Comparison of ENCODE assay signal across 8 cellular contexts in genomic region chr10:114631678-114632417, GRCh38. TPM values are rescaled to one million over a fixed set of nuclear protein-coding genes. Genes with fewer than 3 reads are reported as not detected.
DNase-seq lines count a peak whose midpoint lies in the region; ATAC-seq and TF ChIP-seq lines count a peak whose summit lies in the region.

No MANE protein-coding gene starts in this region.

- H3K4me3 ChIP-seq in AG04450 (ENCODE audit: low read depth, low read length) (peak overlapping the region; percentile 67), lower leg skin (ENCODE audit: low read depth, poor library complexity, severe bottlenecking) (peak overlapping the region; percentile 19)

- no peaks in the 10 kb centered on the region for H3K27me3 ChIP-seq in AG04450 (ENCODE audit: control insufficient read depth, insufficient read depth, low read length)

- DNase-seq in AG04450 (ENCODE audit: low read depth, low spot score), result no peak
- DNase-seq in T-helper 2 cell treated with Interferon-gamma antibody and Interleukin-4, amounts not matched to agents 5 μg/mL and 100 μg/mL, for 36 hours (ENCODE audit: low spot score), result peak; percentile 38
- DNase-seq in lower leg skin (ENCODE audit: low spot score in 2 of 2), result peak in 1 of 2 donors; percentile 90
- no peak for DNase-seq in stimulated activated naive B cell treated with anti-CD40 and anti-IgM and Interleukin-4, amounts not matched to agents 10 μg/mL and 1 μg/mL and 100 μg/mL, for 72 hours
- DNase-seq in T1000 (lab: John Stamatoyannopoulos, UW), result no peak

- peak overlapping the region; percentile 89 for H3K4me3 Mint-ChIP-seq in T-helper 2 cell treated with Interferon-gamma antibody and Interleukin-4, amounts not matched to agents 5 μg/mL and 100 μg/mL, for 36 hours
- H3K4me3 Mint-ChIP-seq in dendritic cell treated with granulocyte-macrophage colony-stimulating factor and Interleukin-4, amounts not matched to agents 40 ng/mL and 50 ng/mL, for 4 days, result peak overlapping the region; percentile 58
- peak overlapping the region; percentile 87 to 91 for H3K4me3 Mint-ChIP-seq in stimulated activated naive B cell treated with anti-CD40 and anti-IgM and Interleukin-4, amounts not matched to agents 10 μg/mL and 1 μg/mL and 100 μg/mL, for 72 hours

- H3K27me3 Mint-ChIP-seq in T-helper 2 cell treated with Interferon-gamma antibody and Interleukin-4, amounts not matched to agents 5 μg/mL and 100 μg/mL, for 36 hours (ENCODE audit: low read depth), result peaks cover 60% of the 10 kb centered on the region
- H3K27me3 Mint-ChIP-seq in dendritic cell treated with granulocyte-macrophage colony-stimulating factor and Interleukin-4, amounts not matched to agents 40 ng/mL and 50 ng/mL, for 4 days, result peaks cover 47% of the 10 kb centered on the region
- H3K27me3 Mint-ChIP-seq in stimulated activated naive B cell treated with anti-CD40 and anti-IgM and Interleukin-4, amounts not matched to agents 10 μg/mL and 1 μg/mL and 100 μg/mL, for 72 hours, result peaks cover 60 to 62% of the 10 kb centered on the region in 2 donors

- TF ChIP-seq CTCF in AG04450 (IDR thresholded peaks at IDR 0.05; ENCODE audit: low read depth, low read length), result no peak
- no peak for TF ChIP-seq CTCF in lower leg skin (IDR thresholded peaks at IDR 0.05)

- no peaks in the 10 kb centered on the region for H3K9me3 ChIP-seq in AG04450 (ENCODE audit: control insufficient read depth, insufficient read depth, low read length)

- no peaks in the 10 kb centered on the region for H3K9me3 Mint-ChIP-seq in T-helper 2 cell treated with Interferon-gamma antibody and Interleukin-4, amounts not matched to agents 5 μg/mL and 100 μg/mL, for 36 hours
- no peaks in the 10 kb centered on the region for H3K9me3 Mint-ChIP-seq in dendritic cell treated with granulocyte-macrophage colony-stimulating factor and Interleukin-4, amounts not matched to agents 40 ng/mL and 50 ng/mL, for 4 days
- H3K9me3 Mint-ChIP-seq in stimulated activated naive B cell treated with anti-CD40 and anti-IgM and Interleukin-4, amounts not matched to agents 10 μg/mL and 1 μg/mL and 100 μg/mL, for 72 hours, result no peaks in the 10 kb centered on the region

- POLR2A ChIA-PET in AG04450 (lab: Yijun Ruan, JAX), result interaction anchor here (0.7 to 1.2 kb wide), 2 partner anchors 97 to 121 kb away, joined by 3 read pairs; no protein-coding TSS in a partner anchor

- peaks cover 14% of the 10 kb centered on the region for H3K4me1 Mint-ChIP-seq in T-helper 2 cell treated with Interferon-gamma antibody and Interleukin-4, amounts not matched to agents 5 μg/mL and 100 μg/mL, for 36 hours (ENCODE audit: low read depth)
- peaks cover 12% of the 10 kb centered on the region for H3K4me1 Mint-ChIP-seq in dendritic cell treated with granulocyte-macrophage colony-stimulating factor and Interleukin-4, amounts not matched to agents 40 ng/mL and 50 ng/mL, for 4 days (ENCODE audit: low read depth)
- H3K4me1 Mint-ChIP-seq in stimulated activated naive B cell treated with anti-CD40 and anti-IgM and Interleukin-4, amounts not matched to agents 10 μg/mL and 1 μg/mL and 100 μg/mL, for 72 hours, result peaks cover 16 to 32% of the 10 kb centered on the region in 2 donors

- intact Hi-C loops in dendritic cell treated with granulocyte-macrophage colony-stimulating factor and Interleukin-4, amounts not matched to agents 40 ng/mL and 50 ng/mL, for 4 days (cut with micrococcal nuclease), result no loop called here
- intact Hi-C loops in lower leg skin (cut with DNase I; ENCODE audit: low total_unique reads), result no loop called here

- H3K27ac Mint-ChIP-seq in T-helper 2 cell treated with Interferon-gamma antibody and Interleukin-4, amounts not matched to agents 5 μg/mL and 100 μg/mL, for 36 hours, result no peak overlapping the region
- H3K27ac Mint-ChIP-seq in dendritic cell treated with granulocyte-macrophage colony-stimulating factor and Interleukin-4, amounts not matched to agents 40 ng/mL and 50 ng/mL, for 4 days, result no peak overlapping the region
- H3K27ac Mint-ChIP-seq in stimulated activated naive B cell treated with anti-CD40 and anti-IgM and Interleukin-4, amounts not matched to agents 10 μg/mL and 1 μg/mL and 100 μg/mL, for 72 hours, result peak overlapping the region; percentile 67

- H3K27ac ChIP-seq in AG04450 (ENCODE audit: low read depth, low read length), result no peak overlapping the region

- WGBS in lower leg skin, 2 donors, result 1% methylated on average over 52 to 53 of the region's 53 CpGs

- CTCF ChIA-PET in AG04450 (lab: Charles Lee), result interaction anchor here (0.6 to 1.6 kb wide), 5 partner anchors 72 to 154 kb away, joined by 3 to 4 read pairs (median 3); no protein-coding TSS in a partner anchor

- peak; percentile 87 for ATAC-seq in GM18907 (IDR thresholded peaks at IDR 0.05; ENCODE audit: unreplicated experiment)
- peak; percentile 61 for ATAC-seq in HG03135 (IDR thresholded peaks at IDR 0.05; ENCODE audit: unreplicated experiment)
- ATAC-seq in stimulated activated naive B cell treated with anti-CD40 and anti-IgM and Interleukin-4, amounts not matched to agents 10 μg/mL and 1 μg/mL and 100 μg/mL, for 72 hours (replicated peaks), result peak; percentile 69 to 73

- TF ChIP-seq POLR2A in lower leg skin (IDR thresholded peaks at IDR 0.05), result no peak

- H3K36me3 Mint-ChIP-seq in T-helper 2 cell treated with Interferon-gamma antibody and Interleukin-4, amounts not matched to agents 5 μg/mL and 100 μg/mL, for 36 hours (ENCODE audit: low read depth), result peaks cover 1% of the 10 kb centered on the region
- no peaks in the 10 kb centered on the region for H3K36me3 Mint-ChIP-seq in dendritic cell treated with granulocyte-macrophage colony-stimulating factor and Interleukin-4, amounts not matched to agents 40 ng/mL and 50 ng/mL, for 4 days (ENCODE audit: low read depth)
- no peaks in the 10 kb centered on the region for H3K36me3 Mint-ChIP-seq in stimulated activated naive B cell treated with anti-CD40 and anti-IgM and Interleukin-4, amounts not matched to agents 10 μg/mL and 1 μg/mL and 100 μg/mL, for 72 hours

RNA-seq across cellular contexts. Expression of gene ABLIM1, which starts 26.2 kb away (rescaled TPM):
- 6.1 and 6.4 TPM in 2 replicates for polyA plus RNA-seq in AG04450 (2011; rRNA removed)
- 16.7 and 19.4 TPM in 2 replicates for polyA minus RNA-seq in AG04450 (2011; rRNA and poly(A)+ RNA removed)
- 100 to 1,000 TPM; 171 to 258 (median 209) TPM for total RNA-seq in lower leg skin
